In the genomic region with DNA sequence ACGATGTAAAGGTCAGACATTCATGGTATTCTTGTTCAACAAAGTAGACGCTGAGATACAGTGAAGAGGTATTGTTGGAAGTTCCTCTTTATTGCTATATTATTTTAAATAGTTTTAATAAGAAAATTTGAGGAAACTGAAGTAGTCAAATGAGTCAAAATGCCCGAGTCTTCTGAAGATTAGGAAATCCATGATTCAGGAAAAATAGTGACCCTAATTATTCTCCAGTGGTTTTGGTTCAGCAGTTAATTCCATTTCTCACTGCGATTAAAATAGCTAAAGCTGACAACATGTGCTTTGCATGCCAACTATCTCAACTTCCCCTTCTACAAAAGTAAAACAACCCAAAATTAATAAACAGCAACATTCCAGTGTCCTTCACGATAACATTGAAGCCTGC, we compare ENCODE assay signal across 18 cellular contexts.
"Had no signal": no experiment of that assay in that cellular context is flagged by ENCODE, and none has a peak within 500 bp of the region (broad histone marks: within the 10 kb centered on the region; RNA-seq: fewer than 3 reads in every experiment).

No MANE protein-coding gene starts in this region.

- H3K9me3 ChIP-seq: esophagus muscularis mucosa, gastroesophageal sphincter, left ventricle myocardium inferior, right atrium auricular region, suprapubic skin, thyroid gland had no signal

- H3K4me3 Mint-ChIP-seq: effector memory CD8-positive, alpha-beta T cell; immature natural killer cell; naive thymus-derived CD8-positive, alpha-beta T cell; neural crest cell; type B pancreatic cell had no signal

- H3K36me3 ChIP-seq: esophagus muscularis mucosa, gastroesophageal sphincter, left ventricle myocardium inferior, right atrium auricular region, suprapubic skin, thyroid gland had no signal

- H3K4me1 Mint-ChIP-seq: immature natural killer cell, neural crest cell had no signal

- H3K27me3 ChIP-seq: esophagus muscularis mucosa, gastroesophageal sphincter, right atrium auricular region, suprapubic skin, thyroid gland had no signal

- DNase-seq: effector memory CD8-positive, alpha-beta T cell; glutamatergic neuron; immature natural killer cell; left ventricle myocardium inferior; naive thymus-derived CD8-positive, alpha-beta T cell; posterior cingulate gyrus; small intestine; stimulated activated CD4-positive, alpha-beta T cell treated with anti-CD3 and anti-CD28 coated beads, Interleukin-12 subunit alpha, Interleukin-12 subunit beta, amount 100 ng/mL, for 4 hours; stimulated activated naive CD8-positive, alpha-beta T cell treated with anti-CD3 and anti-CD28 coated beads, Interleukin-15, Interleukin-2, amounts not matched to agents 100 U/mL and 50 U/mL, for 24 hours had no signal

- H3K27ac ChIP-seq: epithelial cell of prostate, esophagus muscularis mucosa, gastroesophageal sphincter, left ventricle myocardium inferior, right atrium auricular region, suprapubic skin, thyroid gland had no signal

- H3K4me1 ChIP-seq: esophagus muscularis mucosa, left ventricle myocardium inferior, right atrium auricular region, suprapubic skin had no signal

- H3K4me3 ChIP-seq: esophagus muscularis mucosa, gastroesophageal sphincter, left ventricle myocardium inferior, lung, right atrium auricular region, suprapubic skin, thyroid gland had no signal

- ATAC-seq: effector memory CD8-positive, alpha-beta T cell; gastroesophageal sphincter; naive thymus-derived CD8-positive, alpha-beta T cell; stimulated activated naive CD8-positive, alpha-beta T cell treated with anti-CD3 and anti-CD28 coated beads, Interleukin-15, Interleukin-2, amounts not matched to agents 100 U/mL and 50 U/mL, for 24 hours had no signal

- H3K36me3 Mint-ChIP-seq: immature natural killer cell, type B pancreatic cell had no signal

- H3K27ac Mint-ChIP-seq: effector memory CD8-positive, alpha-beta T cell; immature natural killer cell; naive thymus-derived CD8-positive, alpha-beta T cell; type B pancreatic cell had no signal

- H3K9me3 Mint-ChIP-seq: effector memory CD8-positive, alpha-beta T cell; immature natural killer cell; type B pancreatic cell had no signal
